ENCODE assay signal across 8 cellular contexts in genomic region chr7:63564882-63565281, GRCh38.
DNase-seq lines count a peak whose midpoint lies in the region; ATAC-seq, FAIRE-seq and TF ChIP-seq lines count a peak whose summit lies in the region.
"Not testable (repeated sequence)": the region's sequence is repeated elsewhere in the genome, so short reads cannot be mapped to it uniquely, and the experiment has no call there.

No MANE protein-coding gene starts in this region.

- 90% methylated on average over 6 of the region's 7 CpGs for WGBS in prostate gland
- 85 to 100% (median 87%) methylated on average over 3 to 6 of the region's 7 CpGs for WGBS in stomach, 5 donors

- not testable (repeated sequence) for H3K27ac ChIP-seq in RWPE2 (ENCODE audit: poor library complexity, severe bottlenecking); kidney (ENCODE audit: low read depth in 2 of 2, low read length in 2 of 2); lower lobe of right lung; prostate gland; stomach; upper lobe of right lung

- DNase-seq in RWPE2 (ENCODE audit: low spot score), result peak; percentile 32
- DNase-seq in Right ventricle myocardium inferior (ENCODE audit: missing footprints), result not testable (repeated sequence)
- peak; percentile 58 for DNase-seq in kidney
- peak; percentile 24 for DNase-seq in lower lobe of right lung
- DNase-seq in osteocyte (ENCODE audit: extremely low spot score, unreplicated experiment), result peak; percentile 74
- peak; percentile 3 for DNase-seq in prostate gland (ENCODE audit: low spot score)
- peak; percentile 5 for DNase-seq in stomach
- peak; percentile 54 for DNase-seq in upper lobe of right lung

- not testable (repeated sequence) for H3K4me1 ChIP-seq in RWPE2 (ENCODE audit: insufficient read depth, poor library complexity, severe bottlenecking); kidney (ENCODE audit: control insufficient read depth in 1 of 2, insufficient read depth in 1 of 2, low read depth in 1 of 2, low read length in 2 of 2); lower lobe of right lung; prostate gland (replicated peaks); stomach; upper lobe of right lung

- FAIRE-seq in kidney (lab: Jason Lieb, UNC), result not testable (repeated sequence)

- not testable (repeated sequence) for TF ChIP-seq CTCF in RWPE2 (IDR thresholded peaks at IDR 0.05; ENCODE audit: poor library complexity, severe bottlenecking); kidney (IDR thresholded peaks at IDR 0.05; ENCODE audit: borderline replicate concordance, extremely low read depth, insufficient read depth); lower lobe of right lung (IDR thresholded peaks at IDR 0.05); osteocyte (IDR thresholded peaks at IDR 0.05); prostate gland (IDR thresholded peaks at IDR 0.05); stomach (IDR thresholded peaks at IDR 0.05); upper lobe of right lung (IDR thresholded peaks at IDR 0.05)

- not testable (repeated sequence) for H3K36me3 Mint-ChIP-seq in osteocyte (ENCODE audit: unreplicated experiment)

- not testable (repeated sequence) for H3K9me3 Mint-ChIP-seq in osteocyte (ENCODE audit: unreplicated experiment)

- TF ChIP-seq POLR2A in prostate gland (IDR thresholded peaks at IDR 0.05); stomach (IDR thresholded peaks at IDR 0.05): not testable (repeated sequence)

- intact Hi-C loops in Right ventricle myocardium inferior (cut with DNase I); kidney (cut with DNase I); lower lobe of right lung (cut with DNase I); prostate gland (cut with DNase I); stomach (cut with DNase I; ENCODE audit: low total_unique reads); upper lobe of right lung (cut with DNase I): not testable (repeated sequence)

- not testable (repeated sequence) for H3K4me3 Mint-ChIP-seq in osteocyte (ENCODE audit: unreplicated experiment)

- not testable (repeated sequence) for TF ChIP-seq EP300 in stomach (IDR thresholded peaks at IDR 0.05)

- not testable (repeated sequence) for H3K9me3 ChIP-seq in RWPE2 (ENCODE audit: severe bottlenecking); kidney (ENCODE audit: control insufficient read depth in 1 of 2, low read length in 2 of 2); lower lobe of right lung; prostate gland; upper lobe of right lung
- H3K9me3 ChIP-seq in stomach, result peaks cover 0 to 65% (median 36%) of the 10 kb centered on the region in 4 donors

- H3K27ac Mint-ChIP-seq in osteocyte (ENCODE audit: unreplicated experiment), result not testable (repeated sequence)

- not testable (repeated sequence) for H3K36me3 ChIP-seq in RWPE2 (ENCODE audit: low read depth); kidney (ENCODE audit: control insufficient read depth in 1 of 2, insufficient read depth in 2 of 2, low read length in 2 of 2); lower lobe of right lung; prostate gland; stomach; upper lobe of right lung

- not testable (repeated sequence) for H3K27me3 ChIP-seq in RWPE2 (ENCODE audit: insufficient read depth, poor library complexity, severe bottlenecking); lower lobe of right lung (ENCODE audit: low read depth); prostate gland (replicated peaks; ENCODE audit: insufficient read depth); stomach; upper lobe of right lung

- H3K4me1 Mint-ChIP-seq in osteocyte (ENCODE audit: unreplicated experiment), result not testable (repeated sequence)

- not testable (repeated sequence) for H3K4me3 ChIP-seq in RWPE2 (ENCODE audit: severe bottlenecking); kidney (ENCODE audit: low read length in 2 of 2); lower lobe of right lung; prostate gland; stomach; upper lobe of right lung

- not testable (repeated sequence) for ATAC-seq in RWPE2 (ENCODE audit: low read depth); lower lobe of right lung; upper lobe of right lung
- ATAC-seq in Right ventricle myocardium inferior, result peak; percentile 26

- not testable (repeated sequence) for H3K9ac ChIP-seq in kidney (ENCODE audit: low read length in 2 of 2)

- not testable (repeated sequence) for H3K27me3 Mint-ChIP-seq in osteocyte (ENCODE audit: unreplicated experiment)
